ENCODE assay signal across 10 cellular contexts in the genomic region with DNA sequence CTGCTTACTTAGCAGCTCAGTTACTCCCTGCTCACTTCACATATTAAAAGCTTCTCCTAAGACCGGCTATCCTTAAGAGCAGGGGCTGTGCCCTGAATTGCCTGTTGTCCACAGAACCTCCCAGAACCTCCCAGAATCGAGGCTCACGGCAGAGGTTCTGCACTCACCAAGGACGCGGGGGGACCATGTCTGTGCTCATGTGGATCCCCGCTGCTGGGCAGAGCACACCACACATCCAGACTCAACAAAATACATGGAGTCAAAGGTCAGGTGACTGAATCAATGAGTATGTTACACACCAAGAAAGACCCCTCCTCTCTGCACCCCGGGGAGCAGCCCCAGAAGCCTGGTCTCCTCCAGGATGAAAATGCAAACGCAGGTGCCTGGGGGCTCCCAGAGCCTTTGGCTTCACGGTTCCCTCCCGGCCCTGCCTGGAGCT.
DNase-seq lines count a peak whose midpoint lies in the region; ATAC-seq and TF ChIP-seq lines count a peak whose summit lies in the region.
"Had no signal": no experiment of that assay in that cellular context is flagged by ENCODE, and none has a peak within 500 bp of the region (broad histone marks: within the 10 kb centered on the region; RNA-seq: fewer than 3 reads in every experiment).

No MANE protein-coding gene starts in this region.

- H3K36me3 Mint-ChIP-seq in H9 (ENCODE audit: insufficient read depth in 1 of 3, low read depth in 3 of 3): peaks cover 0 to 6% (median 1%) of the 10 kb centered on the region in 3 experiments; a peak in 3 of 7 replicates
- no peaks in the 10 kb centered on the region for H3K36me3 Mint-ChIP-seq in activated T-cell treated with anti-CD3 and anti-CD28 coated beads, Interleukin-2, amount 50 U/mL, for 72 hours (ENCODE audit: insufficient read depth in 2 of 2)
- H3K36me3 Mint-ChIP-seq in CD8-positive, alpha-beta memory T cell: peaks cover 0 to 5% (median 4%) of the 10 kb centered on the region in 3 donors
- H3K36me3 Mint-ChIP-seq: activated naive CD4-positive, alpha-beta T cell treated with anti-CD3 and anti-CD28 coated beads, Interleukin-2, amount 10 ng/mL, durations not matched to agents 7 days and 5 days had no signal

- no peaks in the 10 kb centered on the region for H3K27me3 ChIP-seq in BLaER1
- H3K27me3 ChIP-seq in H9 (ENCODE audit: insufficient read depth, low read length): no peaks in the 10 kb centered on the region
- H3K27me3 ChIP-seq in mesenchymal stem cell (ENCODE audit: control insufficient read depth in 1 of 2, insufficient read depth in 1 of 2, low read length in 2 of 2): no peaks in the 10 kb centered on the region
- no peaks in the 10 kb centered on the region for H3K27me3 ChIP-seq in CD8-positive, alpha-beta memory T cell (ENCODE audit: insufficient read depth, low read length, poor library complexity, severe bottlenecking)
- H3K27me3 ChIP-seq in effector memory CD4-positive, alpha-beta T cell (replicated peaks; ENCODE audit: control insufficient read depth, insufficient read depth, low read length, poor library complexity, severe bottlenecking): no peaks in the 10 kb centered on the region

- H2AK5ac ChIP-seq in H9 (ENCODE audit: insufficient read length, low read length) (no peak overlapping the region), mesenchymal stem cell (ENCODE audit: low read length, severe bottlenecking) (no peak overlapping the region)

- H3K23ac ChIP-seq in H9 (ENCODE audit: insufficient read length, low read depth, low read length): no peak overlapping the region
- H3K23ac ChIP-seq in mesenchymal stem cell (ENCODE audit: low read length in 2 of 2): no peak overlapping the region

- H3K4me3 Mint-ChIP-seq in H9: no peak overlapping the region
- no peak overlapping the region for H3K4me3 Mint-ChIP-seq in activated T-cell treated with anti-CD3 and anti-CD28 coated beads, Interleukin-2, amount 50 U/mL, for 72 hours
- H3K4me3 Mint-ChIP-seq in CD8-positive, alpha-beta memory T cell: no peak overlapping the region
- H3K4me3 Mint-ChIP-seq: activated naive CD4-positive, alpha-beta T cell treated with anti-CD3 and anti-CD28 coated beads, Interleukin-2, amount 10 ng/mL, durations not matched to agents 7 days and 5 days had no signal

- no peak overlapping the region for H3K56ac ChIP-seq in H9 (ENCODE audit: insufficient read length, low read depth, low read length)

- CTCF ChIA-PET in CD8-positive, alpha-beta memory T cell (lab: Charles Lee): interaction anchor here (0.7 to 4.3 kb wide), 21 partner anchors 9 to 226 kb away, joined by 3 to 58 read pairs (median 5); no protein-coding TSS in a partner anchor

- H3K4me1 ChIP-seq in BLaER1 (peaks cover 41% of the 10 kb centered on the region), H9 (ENCODE audit: insufficient read depth, low read length) (peaks cover 7% of the 10 kb centered on the region), mesenchymal stem cell (ENCODE audit: control insufficient read depth, insufficient read depth, low read depth, low read length) (peaks cover 15% of the 10 kb centered on the region)
- H3K4me1 ChIP-seq in CD8-positive, alpha-beta memory T cell (ENCODE audit: insufficient read depth, low read length): no peaks in the 10 kb centered on the region
- H3K4me1 ChIP-seq in effector memory CD4-positive, alpha-beta T cell (ENCODE audit: control insufficient read depth, insufficient read depth, low read length, poor library complexity, severe bottlenecking): peaks cover 4% of the 10 kb centered on the region

- no peak overlapping the region for H2BK120ac ChIP-seq in H9 (ENCODE audit: low read depth, low read length, poor library complexity, severe bottlenecking)
- H2BK120ac ChIP-seq in mesenchymal stem cell (ENCODE audit: low read depth, low read length): no peak overlapping the region

- no peak overlapping the region for H2BK12ac ChIP-seq in H9 (ENCODE audit: insufficient read length, low read depth, low read length)
- no peak overlapping the region for H2BK12ac ChIP-seq in mesenchymal stem cell (ENCODE audit: low read length in 2 of 2)

- H2BK5ac ChIP-seq in H9 (ENCODE audit: insufficient read length, low read length) (no peak overlapping the region), mesenchymal stem cell (ENCODE audit: low read depth, low read length, poor library complexity, severe bottlenecking) (no peak overlapping the region)

- H3K18ac ChIP-seq in H9 (ENCODE audit: insufficient read length, low read depth, low read length): no peak overlapping the region
- no peak overlapping the region for H3K18ac ChIP-seq in mesenchymal stem cell (ENCODE audit: low read depth in 1 of 2, low read length in 2 of 2)

- H3K14ac ChIP-seq in H9 (ENCODE audit: insufficient read depth, low read length): no peak overlapping the region
- H3K14ac ChIP-seq in mesenchymal stem cell (ENCODE audit: low read length in 2 of 2): no peak overlapping the region

- H3T11ph ChIP-seq in H9 (ENCODE audit: low read length): no peak overlapping the region

- no peak for TF ChIP-seq CTCF in H9 (conservative IDR thresholded peaks at IDR 0.05)

- no peaks in the 10 kb centered on the region for H3K9me3 Mint-ChIP-seq in H9
- no peaks in the 10 kb centered on the region for H3K9me3 Mint-ChIP-seq in activated T-cell treated with anti-CD3 and anti-CD28 coated beads, Interleukin-2, amount 50 U/mL, for 72 hours
- H3K9me3 Mint-ChIP-seq in CD8-positive, alpha-beta memory T cell: no peaks in the 10 kb centered on the region
- H3K9me3 Mint-ChIP-seq: activated naive CD4-positive, alpha-beta T cell treated with anti-CD3 and anti-CD28 coated beads, Interleukin-2, amount 10 ng/mL, durations not matched to agents 7 days and 5 days had no signal

- peaks cover 46 to 47% of the 10 kb centered on the region in 2 experiments for H3K4me1 Mint-ChIP-seq in H9
- peaks cover 8% of the 10 kb centered on the region for H3K4me1 Mint-ChIP-seq in activated T-cell treated with anti-CD3 and anti-CD28 coated beads, Interleukin-2, amount 50 U/mL, for 72 hours (ENCODE audit: low read depth)
- peaks cover 6 to 8% (median 8%) of the 10 kb centered on the region in 3 donors for H3K4me1 Mint-ChIP-seq in CD8-positive, alpha-beta memory T cell

- H3K27ac Mint-ChIP-seq in H9: peak overlapping the region in 2 of 3 experiments; percentile 68 to 95; a peak in 2 of 7 replicates
- H3K27ac Mint-ChIP-seq in activated T-cell treated with anti-CD3 and anti-CD28 coated beads, Interleukin-2, amount 50 U/mL, for 72 hours: no peak overlapping the region
- H3K27ac Mint-ChIP-seq in CD8-positive, alpha-beta memory T cell: peak overlapping the region in 1 of 8 donors; percentile 74
- H3K27ac Mint-ChIP-seq: activated naive CD4-positive, alpha-beta T cell treated with anti-CD3 and anti-CD28 coated beads, Interleukin-2, amount 10 ng/mL, durations not matched to agents 7 days and 5 days had no signal

- peaks cover 3% of the 10 kb centered on the region for H3K27me3 Mint-ChIP-seq in H9 (ENCODE audit: low read depth)
- no peaks in the 10 kb centered on the region for H3K27me3 Mint-ChIP-seq in activated T-cell treated with anti-CD3 and anti-CD28 coated beads, Interleukin-2, amount 50 U/mL, for 72 hours (ENCODE audit: low read depth)
- peaks cover 0 to 2% of the 10 kb centered on the region in 2 donors for H3K27me3 Mint-ChIP-seq in CD8-positive, alpha-beta memory T cell
- H3K27me3 Mint-ChIP-seq: stimulated activated naive B cell treated with anti-CD40 and anti-IgM and Interleukin-4, amounts not matched to agents 10 μg/mL and 1 μg/mL and 100 μg/mL, for 72 hours had no signal

- DNase-seq in H9 (peak; percentile 31), mesenchymal stem cell (no peak), C1 segment of cervical spinal cord (lab: John Stamatoyannopoulos, UW) (no peak), nucleus accumbens (lab: John Stamatoyannopoulos, UW) (no peak)
- DNase-seq in activated T-cell treated with anti-CD3 and anti-CD28 coated beads, Interleukin-2, amount 50 U/mL, for 72 hours: no peak
- no peak for DNase-seq in CD8-positive, alpha-beta memory T cell
- no peak for DNase-seq in effector memory CD4-positive, alpha-beta T cell

- POLR2A ChIA-PET in CD8-positive, alpha-beta memory T cell (lab: Charles Lee): no interaction called here

- no peak overlapping the region for H3K9ac ChIP-seq in BLaER1
- H3K9ac ChIP-seq in H9 (ENCODE audit: extremely low read depth, insufficient read length, low read length): no peak overlapping the region
- peak overlapping the region; percentile 37 for H3K9ac ChIP-seq in mesenchymal stem cell (ENCODE audit: low read length)

- H3K79me2 ChIP-seq in H9 (ENCODE audit: insufficient read depth, low read length): no peaks in the 10 kb centered on the region

- H3K9me3 ChIP-seq in BLaER1: no peaks in the 10 kb centered on the region
- H3K9me3 ChIP-seq in H9 (ENCODE audit: control insufficient read depth, low read depth, low read length): no peaks in the 10 kb centered on the region
- no peaks in the 10 kb centered on the region for H3K9me3 ChIP-seq in mesenchymal stem cell (ENCODE audit: control insufficient read depth, low read length)
- H3K9me3 ChIP-seq in CD8-positive, alpha-beta memory T cell (ENCODE audit: low read length): no peaks in the 10 kb centered on the region
- no peaks in the 10 kb centered on the region for H3K9me3 ChIP-seq in effector memory CD4-positive, alpha-beta T cell (ENCODE audit: control insufficient read depth, low read length)

- H3K27ac ChIP-seq in BLaER1 (no peak overlapping the region), H9 (ENCODE audit: insufficient read length, low read depth, low read length) (no peak overlapping the region), mesenchymal stem cell (ENCODE audit: low read length, poor library complexity, severe bottlenecking) (no peak overlapping the region)
- H3K27ac ChIP-seq in CD8-positive, alpha-beta memory T cell (ENCODE audit: low read depth, low read length): no peak overlapping the region
- no peak overlapping the region for H3K27ac ChIP-seq in effector memory CD4-positive, alpha-beta T cell (ENCODE audit: insufficient read depth, low read length, poor library complexity, severe bottlenecking)

- H4K8ac ChIP-seq in H9 (replicated peaks; ENCODE audit: insufficient read length, low read depth, low read length) (no peak overlapping the region), mesenchymal stem cell (ENCODE audit: low read length) (no peak overlapping the region)

- no peak overlapping the region for H3K4me3 ChIP-seq in BLaER1
- H3K4me3 ChIP-seq in mesenchymal stem cell (ENCODE audit: insufficient read depth in 1 of 2, low read depth in 1 of 2, low read length in 2 of 2): no peak overlapping the region
- no peak overlapping the region for H3K4me3 ChIP-seq in CD8-positive, alpha-beta memory T cell (ENCODE audit: low read length)
- H3K4me3 ChIP-seq in effector memory CD4-positive, alpha-beta T cell (ENCODE audit: insufficient read depth, low read depth, low read length, poor library complexity, severe bottlenecking): no peak overlapping the region

- no CpG with 5 or more reads among the region's 10 CpGs for WGBS in H9 (ENCODE audit: extremely low coverage, insufficient read length, low lambda C conversion rate)
- WGBS in mesenchymal stem cell: 55% methylated on average over 10 of the region's 10 CpGs

- no peak overlapping the region for H2BK20ac ChIP-seq in H9 (ENCODE audit: low read depth, low read length, poor library complexity, severe bottlenecking)

- H4K20me1 ChIP-seq in BLaER1 (no peaks in the 10 kb centered on the region), H9 (ENCODE audit: control insufficient read depth, insufficient read depth, insufficient read length) (no peaks in the 10 kb centered on the region)

- H3K79me1 ChIP-seq in H9 (ENCODE audit: insufficient read depth, low read depth, low read length, poor library complexity, severe bottlenecking): no peaks in the 10 kb centered on the region
- H3K79me1 ChIP-seq in mesenchymal stem cell (replicated peaks; ENCODE audit: low read length, poor library complexity, severe bottlenecking): no peaks in the 10 kb centered on the region

- no peak overlapping the region for H4K5ac ChIP-seq in H9 (ENCODE audit: insufficient read length, low read depth, low read length)

- no peak overlapping the region for H2AFZ ChIP-seq in H9 (ENCODE audit: low read length)
- no peak overlapping the region for H2AFZ ChIP-seq in mesenchymal stem cell (ENCODE audit: low read depth, low read length)

- ATAC-seq in activated T-cell treated with anti-CD3 and anti-CD28 coated beads, Interleukin-2, amount 50 U/mL, for 72 hours (replicated peaks in 1 of 2): peak; percentile 27 to 33

- no peak overlapping the region for H2BK15ac ChIP-seq in H9 (ENCODE audit: low read depth, low read length)
- no peak overlapping the region for H2BK15ac ChIP-seq in mesenchymal stem cell (ENCODE audit: low read depth, poor library complexity, severe bottlenecking)

- H3K4ac ChIP-seq in H9 (ENCODE audit: low read depth, low read length): no peak overlapping the region
- H3K4ac ChIP-seq in mesenchymal stem cell (ENCODE audit: low read depth in 1 of 2, low read length in 2 of 2): no peak overlapping the region

- H3K23me2 ChIP-seq in H9 (ENCODE audit: insufficient read length, low read depth, low read length, poor library complexity, severe bottlenecking): no peaks in the 10 kb centered on the region

- H3K36me3 ChIP-seq in BLaER1: no peaks in the 10 kb centered on the region
- H3K36me3 ChIP-seq in mesenchymal stem cell (ENCODE audit: control insufficient read depth in 1 of 2, insufficient read depth in 2 of 2, low read depth in 1 of 2, low read length in 2 of 2): peaks cover 10 to 13% of the 10 kb centered on the region in 2 experiments
- no peaks in the 10 kb centered on the region for H3K36me3 ChIP-seq in CD8-positive, alpha-beta memory T cell (ENCODE audit: insufficient read depth, low read length)
- no peaks in the 10 kb centered on the region for H3K36me3 ChIP-seq in effector memory CD4-positive, alpha-beta T cell (ENCODE audit: control insufficient read depth, insufficient read depth, low read length)

- no peak overlapping the region for H4K91ac ChIP-seq in H9 (ENCODE audit: insufficient read length, low read depth, low read length)
- no peak overlapping the region for H4K91ac ChIP-seq in mesenchymal stem cell (ENCODE audit: low read length)

- H3K4me2 ChIP-seq in BLaER1 (peak overlapping the region; percentile 47; the same call in 1 of the 2 replicates), H9 (ENCODE audit: insufficient read depth, insufficient read length, low read length) (no peak overlapping the region), mesenchymal stem cell (ENCODE audit: low read length, poor library complexity, severe bottlenecking) (no peak overlapping the region)
